Comparison of ENCODE assay signal across 17 cellular contexts in genomic region chr14:94867931-94868597, GRCh38.
A peak's percentile ranks its signal among the peaks of the same experiment; 100 is the strongest.
DNase-seq lines count a peak whose midpoint lies in the region; ATAC-seq, FAIRE-seq and TF ChIP-seq lines count a peak whose summit lies in the region.
"Had no signal": no experiment of that assay in that cellular context is flagged by ENCODE, and none has a peak within 500 bp of the region (broad histone marks: within the 10 kb centered on the region; RNA-seq: fewer than 3 reads in every experiment).

No MANE protein-coding gene starts in this region.

- H3K36me3 Mint-ChIP-seq in astrocyte (ENCODE audit: low read depth, unreplicated experiment): no peaks in the 10 kb centered on the region
- H3K36me3 Mint-ChIP-seq: CD4-positive, alpha-beta memory T cell had no signal

- no peaks in the 10 kb centered on the region for H4K20me1 ChIP-seq in astrocyte (ENCODE audit: insufficient read depth, low read length)

- H3K79me2 ChIP-seq in astrocyte (ENCODE audit: insufficient read depth, low read length): no peaks in the 10 kb centered on the region

- H3K9ac ChIP-seq in astrocyte (ENCODE audit: low read length): no peak overlapping the region

- peaks cover 2% of the 10 kb centered on the region for H3K4me1 Mint-ChIP-seq in astrocyte (ENCODE audit: low read depth, unreplicated experiment)
- H3K4me1 Mint-ChIP-seq: CD4-positive, alpha-beta memory T cell had no signal

- H2AFZ ChIP-seq in astrocyte (ENCODE audit: low read depth, low read length): no peak overlapping the region

- no peaks in the 10 kb centered on the region for H3K36me3 ChIP-seq in astrocyte (ENCODE audit: insufficient read depth, low read length)
- H3K36me3 ChIP-seq in testis (ENCODE audit: low read depth, missing control alignments): no peaks in the 10 kb centered on the region
- H3K36me3 ChIP-seq: neutrophil had no signal

- H3K4me3 ChIP-seq in astrocyte (ENCODE audit: insufficient read depth, low read depth, low read length) (no peak overlapping the region), testis (no peak overlapping the region)

- ATAC-seq in GM18861 (IDR thresholded peaks at IDR 0.05; ENCODE audit: unreplicated experiment) (no peak), HG03442 (IDR thresholded peaks at IDR 0.05; ENCODE audit: unreplicated experiment) (no peak)

- no peaks in the 10 kb centered on the region for H3K9me3 ChIP-seq in astrocyte (ENCODE audit: insufficient read depth, low read depth, low read length)
- no peaks in the 10 kb centered on the region for H3K9me3 ChIP-seq in testis
- H3K9me3 ChIP-seq: neutrophil had no signal

- H3K27me3 ChIP-seq in astrocyte (ENCODE audit: insufficient read depth, low read length) (no peaks in the 10 kb centered on the region), testis (no peaks in the 10 kb centered on the region)

- no peak overlapping the region for H3K27ac Mint-ChIP-seq in astrocyte (ENCODE audit: unreplicated experiment)
- H3K27ac Mint-ChIP-seq: CD4-positive, alpha-beta memory T cell had no signal

- H3K27ac ChIP-seq in astrocyte (ENCODE audit: low read depth, low read length) (no peak overlapping the region), testis (no peak overlapping the region)
- H3K27ac ChIP-seq: neutrophil had no signal

- no peak overlapping the region for H3K4me3 Mint-ChIP-seq in astrocyte (ENCODE audit: unreplicated experiment)
- H3K4me3 Mint-ChIP-seq: CD4-positive, alpha-beta memory T cell had no signal

- H3K4me1 ChIP-seq in astrocyte (ENCODE audit: insufficient read depth, low read length) (peaks cover 10% of the 10 kb centered on the region), testis (no peaks in the 10 kb centered on the region)

- FAIRE-seq in astrocyte (lab: Jason Lieb, UNC): no peak
- FAIRE-seq: bronchial epithelial cell, GM12891, small intestine had no signal

- TF ChIP-seq CTCF in astrocyte (IDR thresholded peaks at IDR 0.05; ENCODE audit: insufficient read depth, low read depth, low read length) (no peak), testis (IDR thresholded peaks at IDR 0.05) (no peak)

- no peak for TF ChIP-seq POLR2A in testis (IDR thresholded peaks at IDR 0.05)

- H3K9me3 Mint-ChIP-seq in astrocyte (ENCODE audit: unreplicated experiment): no peaks in the 10 kb centered on the region

- intact Hi-C loops in testis (cut with DNase I; ENCODE audit: low total_unique reads): no loop called here

- 58 to 83% methylated on average over 11 to 17 of the region's 17 CpGs for WGBS in testis, 2 donors

- H3K27me3 Mint-ChIP-seq in astrocyte (ENCODE audit: low read depth, unreplicated experiment): peaks cover 15% of the 10 kb centered on the region

- DNase-seq in HT1080 (ENCODE audit: low read depth) (peak; percentile 80), astrocyte (ENCODE audit: low read depth) (peak; percentile 26), inferior parietal cortex (ENCODE audit: extremely low spot score) (peak; percentile 56), testis (peak; percentile 40)
- no peak for DNase-seq in activated effector memory CD4-positive, alpha-beta T cell treated with anti-CD3 and anti-CD28 coated beads, Interleukin-2, amount 50 U/mL, for 16 hours
- DNase-seq: activated gamma-delta T cell treated with Interleukin-2 at 50 U/mL for 16 hours; CD4-positive, alpha-beta memory T cell; effector memory CD4-positive, alpha-beta T cell; foreskin melanocyte; NCI-H1694 treated with DMSO at 0.1 percent for 48 hours; small intestine; stimulated activated naive CD4-positive, alpha-beta T cell treated with Interleukin-2 at 50 U/mL for 16 hours had no signal

- peak overlapping the region; percentile 64 for H3K4me2 ChIP-seq in astrocyte (ENCODE audit: low read length)
